ENCODE assay signal across 11 cellular contexts in genomic region chr9:72871685-72872084, GRCh38.
DNase-seq lines count a peak whose midpoint lies in the region; ATAC-seq and TF ChIP-seq lines count a peak whose summit lies in the region.
"Had no signal": no experiment of that assay in that cellular context is flagged by ENCODE, and none has a peak within 500 bp of the region (broad histone marks: within the 10 kb centered on the region; RNA-seq: fewer than 3 reads in every experiment).

No MANE protein-coding gene starts in this region.

- TF ChIP-seq POLR2A in vagina (IDR thresholded peaks at IDR 0.05), result no peak

- H3K27ac ChIP-seq in cardiac muscle cell (no peak overlapping the region), vagina (no peak overlapping the region)
- H3K27ac ChIP-seq: thoracic aorta had no signal

- DNase-seq in cardiac muscle cell (ENCODE audit: low read depth in 1 of 2, low spot score in 1 of 2) (peak in 1 of 2 donors; percentile 55), cardiac septum (ENCODE audit: low spot score) (no peak), iris pigment epithelial cell (ENCODE audit: low read depth) (peak; percentile 22), vagina (ENCODE audit: extremely low spot score in 2 of 2) (no peak), OCI-M2 (lab: John Stamatoyannopoulos, UW; ENCODE audit: unreplicated experiment) (no peak)
- DNase-seq: activated CD4-positive, alpha-beta T cell treated with anti-CD3 and anti-CD28 coated beads, Interleukin-2, amount 50 U/mL, for 1 hour; islet precursor cell had no signal

- H3K4me1 ChIP-seq in cardiac muscle cell (ENCODE audit: low read depth), result no peaks in the 10 kb centered on the region
- H3K4me1 ChIP-seq in vagina, result peaks cover 19% of the 10 kb centered on the region

- H3K4me3 ChIP-seq in cardiac muscle cell, result no peak overlapping the region
- H3K4me3 ChIP-seq in WI38 (ENCODE audit: low read depth, low read length), result no peak overlapping the region
- H3K4me3 ChIP-seq in vagina, result no peak overlapping the region
- H3K4me3 ChIP-seq: thoracic aorta had no signal

- H3K36me3 ChIP-seq in cardiac muscle cell, result no peaks in the 10 kb centered on the region
- H3K36me3 ChIP-seq in vagina, result no peaks in the 10 kb centered on the region
- H3K36me3 ChIP-seq: thoracic aorta had no signal

- TF ChIP-seq CTCF in cardiac muscle cell (IDR thresholded peaks at IDR 0.05; ENCODE audit: low read depth, low read length) (peak; percentile 41), WI38 (IDR thresholded peaks at IDR 0.05; ENCODE audit: low read depth, low read length) (peak; percentile 9; the same call in 1 of the 2 replicates), vagina (IDR thresholded peaks at IDR 0.05) (peak in 2 of 3 experiments; percentile 24 to 44)

- intact Hi-C loops in cardiac septum (cut with DNase I), result loop anchor here (5.0 kb wide), 2 partner anchors 151 to 211 kb away; no protein-coding TSS in a partner anchor
- intact Hi-C loops in vagina (cut with DNase I), result no loop called here

- ATAC-seq in GM18907 (IDR thresholded peaks at IDR 0.05; ENCODE audit: unreplicated experiment), result no peak
- ATAC-seq in GM21786 (IDR thresholded peaks at IDR 0.05; ENCODE audit: unreplicated experiment), result no peak

- H3K27me3 ChIP-seq in cardiac muscle cell (no peaks in the 10 kb centered on the region), vagina (no peaks in the 10 kb centered on the region)

- H3K9me3 ChIP-seq in cardiac muscle cell (ENCODE audit: low read depth), result no peaks in the 10 kb centered on the region
- no peaks in the 10 kb centered on the region for H3K9me3 ChIP-seq in vagina
- H3K9me3 ChIP-seq: thoracic aorta had no signal
